ENCODE assay signal across 22 cellular contexts in genomic region chr2:150011336-150011735, GRCh38.
DNase-seq lines count a peak whose midpoint lies in the region; ATAC-seq and TF ChIP-seq lines count a peak whose summit lies in the region.
"Had no signal": no experiment of that assay in that cellular context is flagged by ENCODE, and none has a peak within 500 bp of the region (broad histone marks: within the 10 kb centered on the region; RNA-seq: fewer than 3 reads in every experiment).

No MANE protein-coding gene starts in this region.

- TF ChIP-seq CTCF in brain microvascular endothelial cell (IDR thresholded peaks at IDR 0.05; ENCODE audit: low read depth, low read length, missing control alignments) (no peak), glutamatergic neuron (IDR thresholded peaks at IDR 0.05; ENCODE audit: partially characterized antibody, unreplicated experiment) (no peak), chondrocyte (IDR thresholded peaks at IDR 0.05) (no peak)

- H3K4me1 Mint-ChIP-seq in glutamatergic neuron (ENCODE audit: low read depth, unreplicated experiment) (no peaks in the 10 kb centered on the region), chondrocyte (ENCODE audit: low read depth) (peaks cover 30% of the 10 kb centered on the region)
- H3K4me1 Mint-ChIP-seq: CD4-positive, CD25-positive, alpha-beta regulatory T cell had no signal

- ATAC-seq in GM21723 (IDR thresholded peaks at IDR 0.05; ENCODE audit: unreplicated experiment) = no peak
- ATAC-seq: K562 had no signal

- no peak overlapping the region for H3K4me3 ChIP-seq in brain microvascular endothelial cell (ENCODE audit: low read depth, low read length)
- H3K4me3 ChIP-seq: K562, Peyer's patch, SK-N-MC had no signal

- H3K27ac ChIP-seq in brain microvascular endothelial cell = no peak overlapping the region
- H3K27ac ChIP-seq: Peyer's patch, SK-N-MC had no signal

- DNase-seq in NCI-H82 (lab: John Stamatoyannopoulos, UW) = peak; percentile 12
- no peak for DNase-seq in NCI-H82 treated with DMSO at 0.1 percent for 48 hours (lab: John Stamatoyannopoulos, UW; ENCODE audit: unreplicated experiment)
- DNase-seq in brain microvascular endothelial cell = peak; percentile 12
- peak; percentile 71 for DNase-seq in fibroblast of peridontal ligament (ENCODE audit: extremely low read depth)
- no peak for DNase-seq in glutamatergic neuron
- DNase-seq in chondrocyte (ENCODE audit: low spot score) = no peak
- DNase-seq: BE2C; Caco-2; CD4-positive, CD25-positive, alpha-beta regulatory T cell; DMS53; EL; MV-4-11; NCI-H1694 treated with DMSO at 0.1 percent for 48 hours; NCI-H2107; NCI-H226; NCI-H69; NK-92 treated with Interleukin-12 subunit alpha and Interleukin-12 subunit beta, amount 100 ng/mL, for 24 hours; Peyer's patch; Right ventricle myocardium superior had no signal

- no peaks in the 10 kb centered on the region for H3K9me3 Mint-ChIP-seq in glutamatergic neuron (ENCODE audit: unreplicated experiment)
- H3K9me3 Mint-ChIP-seq in chondrocyte (ENCODE audit: low read depth) = peaks cover 5% of the 10 kb centered on the region

- H3K36me3 Mint-ChIP-seq in glutamatergic neuron (ENCODE audit: unreplicated experiment) (no peaks in the 10 kb centered on the region), chondrocyte (ENCODE audit: low read depth) (peaks cover 3% of the 10 kb centered on the region)
- H3K36me3 Mint-ChIP-seq: CD4-positive, CD25-positive, alpha-beta regulatory T cell had no signal

- H3K27me3 ChIP-seq in brain microvascular endothelial cell (replicated peaks) = no peaks in the 10 kb centered on the region
- H3K27me3 ChIP-seq: BE2C, Peyer's patch had no signal

- H3K27me3 Mint-ChIP-seq in glutamatergic neuron (ENCODE audit: unreplicated experiment) (no peaks in the 10 kb centered on the region), chondrocyte (ENCODE audit: low read depth) (no peaks in the 10 kb centered on the region)
- H3K27me3 Mint-ChIP-seq: CD4-positive, CD25-positive, alpha-beta regulatory T cell had no signal

- no peak overlapping the region for H3K27ac Mint-ChIP-seq in glutamatergic neuron (ENCODE audit: unreplicated experiment)
- no peak overlapping the region for H3K27ac Mint-ChIP-seq in chondrocyte (ENCODE audit: unreplicated experiment)
- H3K27ac Mint-ChIP-seq: CD4-positive, CD25-positive, alpha-beta regulatory T cell had no signal

- H3K36me3 ChIP-seq in brain microvascular endothelial cell (replicated peaks) = no peaks in the 10 kb centered on the region
- H3K36me3 ChIP-seq: BE2C, Peyer's patch had no signal

- in situ Hi-C loops in brain microvascular endothelial cell (cut with HindIII; ENCODE audit: low pct_ligation_motif_present, low sequenced_read_pairs) = no loop called here

- H3K4me3 Mint-ChIP-seq in glutamatergic neuron (ENCODE audit: unreplicated experiment) (no peak overlapping the region), chondrocyte (ENCODE audit: unreplicated experiment) (no peak overlapping the region)
- H3K4me3 Mint-ChIP-seq: CD4-positive, CD25-positive, alpha-beta regulatory T cell had no signal

Comparison
In these comparisons a context has a peak if more than half of its experiments do, and no peak if none do; other contexts are left out.
1. DNase-seq: peak in NCI-H82 (single experiment), brain microvascular endothelial cell (single experiment) and fibroblast of peridontal ligament (single experiment); none in NCI-H82 treated with DMSO at 0.1 percent for 48 hours (single experiment), glutamatergic neuron (single experiment) and chondrocyte (single experiment).